8 cellular contexts compared by ENCODE assay signal in the genomic region with DNA sequence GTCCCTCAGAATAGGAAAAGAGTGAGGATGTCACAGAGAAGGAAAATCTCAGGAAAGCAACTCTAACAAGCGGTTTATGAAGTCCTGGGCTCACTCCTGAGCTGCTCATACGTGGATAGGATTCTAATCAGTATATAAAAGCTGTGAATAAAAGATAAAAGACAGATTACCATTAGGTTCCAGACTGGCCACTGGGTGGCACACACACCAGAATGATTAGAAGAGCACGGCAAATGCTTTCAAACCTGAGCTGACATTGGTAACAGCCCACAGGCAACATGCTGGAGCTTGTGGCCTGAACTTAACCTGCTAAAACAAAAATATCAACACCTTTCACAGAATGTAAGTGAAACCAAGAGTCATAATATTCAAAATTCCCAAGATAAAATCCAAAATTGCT.
DNase-seq lines count a peak whose midpoint lies in the region; ATAC-seq, FAIRE-seq and TF ChIP-seq lines count a peak whose summit lies in the region.

No MANE protein-coding gene starts in this region.

- H3K27ac ChIP-seq in brain microvascular endothelial cell = no peak overlapping the region
- no peak overlapping the region for H3K27ac ChIP-seq in osteoblast (ENCODE audit: low read depth, low read length)

- H3K4me3 ChIP-seq in brain microvascular endothelial cell (ENCODE audit: low read depth, low read length) (no peak overlapping the region), osteoblast (ENCODE audit: insufficient read depth, low read length) (no peak overlapping the region)

- DNase-seq in D721Med (ENCODE audit: insufficient read length, low spot score) (no peak), NCI-H1694 treated with DMSO at 0.1 percent for 48 hours (lab: John Stamatoyannopoulos, UW) (peak; percentile 58), brain microvascular endothelial cell (peak; percentile 25), osteoblast (ENCODE audit: insufficient read length, low spot score, missing footprints) (no peak), AG20443 (ENCODE audit: low spot score) (no peak), cerebellar nuclear complex (lab: John Stamatoyannopoulos, UW) (no peak)

- no peak overlapping the region for H3K4me2 ChIP-seq in osteoblast (ENCODE audit: insufficient read depth, low read length)

- ATAC-seq in GM19351 (IDR thresholded peaks at IDR 0.05; ENCODE audit: unreplicated experiment) (peak; percentile 79), GM21360 (IDR thresholded peaks at IDR 0.05; ENCODE audit: unreplicated experiment) (no peak)

- no peaks in the 10 kb centered on the region for H3K4me1 ChIP-seq in osteoblast (ENCODE audit: insufficient read depth, low read length)

- TF ChIP-seq CTCF in D721Med (IDR thresholded peaks at IDR 0.05; ENCODE audit: insufficient read depth, missing control alignments) = peak; percentile 58
- peak; percentile 26 for TF ChIP-seq CTCF in brain microvascular endothelial cell (IDR thresholded peaks at IDR 0.05; ENCODE audit: low read depth, low read length, missing control alignments)
- TF ChIP-seq CTCF in osteoblast (IDR thresholded peaks at IDR 0.05; ENCODE audit: extremely low read depth, low read depth, low read length) = peak; percentile 18

- no peak for FAIRE-seq in D721Med (lab: Jason Lieb, UNC)

- no peaks in the 10 kb centered on the region for H3K79me2 ChIP-seq in osteoblast (ENCODE audit: insufficient read depth, low read length)

- in situ Hi-C loops in brain microvascular endothelial cell (cut with HindIII; ENCODE audit: low pct_ligation_motif_present, low sequenced_read_pairs) = no loop called here

- no peaks in the 10 kb centered on the region for H3K9me3 ChIP-seq in osteoblast (ENCODE audit: low read depth, low read length)

- H4K20me1 ChIP-seq in osteoblast (ENCODE audit: insufficient read depth, low read length) = no peaks in the 10 kb centered on the region

- H3K27me3 ChIP-seq in brain microvascular endothelial cell (replicated peaks) (no peaks in the 10 kb centered on the region), osteoblast (ENCODE audit: insufficient read depth, low read length) (no peaks in the 10 kb centered on the region)

- no peak overlapping the region for H2AFZ ChIP-seq in osteoblast (ENCODE audit: low read length)

- H3K36me3 ChIP-seq in brain microvascular endothelial cell (replicated peaks) (no peaks in the 10 kb centered on the region), osteoblast (ENCODE audit: insufficient read depth, low read length) (no peaks in the 10 kb centered on the region)

Comparison
In these comparisons a context has a peak if more than half of its experiments do, and no peak if none do; other contexts are left out.
1. DNase-seq: peak in NCI-H1694 treated with DMSO at 0.1 percent for 48 hours (single experiment) and brain microvascular endothelial cell (single experiment); none in D721Med (single experiment), osteoblast (single experiment), AG20443 (single experiment) and cerebellar nuclear complex (0 of 2).
2. Peak in every context shown above with its lines, with median percentiles within 50 percentile points of each other: CTCF ChIP-seq.